Comparison of ENCODE assay signal across 19 cellular contexts in genomic region chrX:72475952-72476668, GRCh38.
DNase-seq lines count a peak whose midpoint lies in the region; ATAC-seq, FAIRE-seq and TF ChIP-seq lines count a peak whose summit lies in the region.
"Had no signal": no experiment of that assay in that cellular context is flagged by ENCODE, and none has a peak within 500 bp of the region (broad histone marks: within the 10 kb centered on the region; RNA-seq: fewer than 3 reads in every experiment).

No MANE protein-coding gene starts in this region.

- H3K36me3 ChIP-seq in astrocyte (ENCODE audit: insufficient read depth, low read length) (no peaks in the 10 kb centered on the region), psoas muscle (ENCODE audit: insufficient read depth in 1 of 2, low read depth in 1 of 2) (no peaks in the 10 kb centered on the region), vagina (no peaks in the 10 kb centered on the region), spleen (peaks cover 0 to 35% (median 0%) of the 10 kb centered on the region in 6 donors)
- H3K36me3 ChIP-seq: HAP-1 had no signal

- TF ChIP-seq CTCF in astrocyte (IDR thresholded peaks at IDR 0.05; ENCODE audit: insufficient read depth, low read depth, low read length) = no peak
- no peak for TF ChIP-seq CTCF in psoas muscle (IDR thresholded peaks at IDR 0.05)
- TF ChIP-seq CTCF in vagina (IDR thresholded peaks at IDR 0.05) = no peak
- no peak for TF ChIP-seq CTCF in spleen (IDR thresholded peaks at IDR 0.05 in 8 of 11, conservative IDR thresholded peaks at IDR 0.05 in 3 of 11)

- intact Hi-C loops in psoas muscle (cut with DNase I) = no loop called here
- intact Hi-C loops in vagina (cut with DNase I) = no loop called here
- intact Hi-C loops in spleen (cut with DNase I; ENCODE audit: low total_unique reads) = no loop called here

- DNase-seq in GM12892 (ENCODE audit: insufficient read length) (no peak), astrocyte (ENCODE audit: low read depth) (peak; percentile 31), fibroblast of gingiva (ENCODE audit: low read depth) (peak; percentile 1), psoas muscle (no peak), vagina (ENCODE audit: extremely low spot score in 2 of 2) (no peak), LoVo (ENCODE audit: low spot score) (no peak), spleen (no peak)
- DNase-seq: ACHN, AML-193, COR-L47, DMS153, EL, NCI-H1436 treated with DMSO at 0.1 percent for 48 hours, NCI-H2081 treated with DMSO at 0.1 percent for 48 hours, NCI-H2227 treated with DMSO at 0.1 percent for 48 hours, NCI-H524 treated with DMSO at 0.1 percent for 48 hours had no signal

- H3K9me3 ChIP-seq in astrocyte (ENCODE audit: insufficient read depth, low read depth, low read length) (no peaks in the 10 kb centered on the region), psoas muscle (no peaks in the 10 kb centered on the region), vagina (no peaks in the 10 kb centered on the region), spleen (no peaks in the 10 kb centered on the region)
- H3K9me3 ChIP-seq: HAP-1 had no signal

- no peak overlapping the region for H2AFZ ChIP-seq in astrocyte (ENCODE audit: low read depth, low read length)

- no peak overlapping the region for H3K27ac Mint-ChIP-seq in astrocyte (ENCODE audit: unreplicated experiment)

- H3K36me3 Mint-ChIP-seq in astrocyte (ENCODE audit: low read depth, unreplicated experiment) = peaks cover 2% of the 10 kb centered on the region

- H3K4me1 Mint-ChIP-seq in astrocyte (ENCODE audit: low read depth, unreplicated experiment) = no peaks in the 10 kb centered on the region

- H3K27ac ChIP-seq in astrocyte (ENCODE audit: low read depth, low read length) = no peak overlapping the region
- peak overlapping the region; percentile 47 for H3K27ac ChIP-seq in psoas muscle
- no peak overlapping the region for H3K27ac ChIP-seq in vagina
- H3K27ac ChIP-seq in spleen = no peak overlapping the region

- H3K9ac ChIP-seq in astrocyte (ENCODE audit: low read length) = no peak overlapping the region

- FAIRE-seq in GM12892 (lab: Jason Lieb, UNC) (peak; percentile 36), astrocyte (lab: Jason Lieb, UNC) (peak; percentile 73)

- ATAC-seq in psoas muscle (peak; percentile 71 to 90 (median 81)), HG03039 (IDR thresholded peaks at IDR 0.05; ENCODE audit: unreplicated experiment) (no peak)
- ATAC-seq: Right ventricle myocardium inferior had no signal

- WGBS in psoas muscle, 3 donors = 50 to 58% (median 51%) methylated on average over 6 of the region's 6 CpGs
- 80 to 99% (median 94%) methylated on average over 6 of the region's 6 CpGs for WGBS in spleen, 5 donors

- H3K27me3 Mint-ChIP-seq in astrocyte (ENCODE audit: low read depth, unreplicated experiment) = no peaks in the 10 kb centered on the region

- TF ChIP-seq POLR2A in GM12892 (IDR thresholded peaks at IDR 0.05; ENCODE audit: low read depth, low read length) (no peak), vagina (IDR thresholded peaks at IDR 0.05) (no peak), spleen (IDR thresholded peaks at IDR 0.05) (no peak)

- H3K4me1 ChIP-seq in astrocyte (ENCODE audit: insufficient read depth, low read length) (no peaks in the 10 kb centered on the region), psoas muscle (peaks cover 10% of the 10 kb centered on the region), vagina (no peaks in the 10 kb centered on the region), spleen (no peaks in the 10 kb centered on the region)

- no peaks in the 10 kb centered on the region for H3K79me2 ChIP-seq in astrocyte (ENCODE audit: insufficient read depth, low read length)

- no peak overlapping the region for H3K4me2 ChIP-seq in astrocyte (ENCODE audit: low read length)

- H4K20me1 ChIP-seq in astrocyte (ENCODE audit: insufficient read depth, low read length) = no peaks in the 10 kb centered on the region

- no peak overlapping the region for H3K4me3 Mint-ChIP-seq in astrocyte (ENCODE audit: unreplicated experiment)

- H3K4me3 ChIP-seq in astrocyte (ENCODE audit: insufficient read depth, low read depth, low read length) = no peak overlapping the region
- H3K4me3 ChIP-seq in psoas muscle = no peak overlapping the region
- H3K4me3 ChIP-seq in vagina = no peak overlapping the region
- H3K4me3 ChIP-seq in spleen = no peak overlapping the region
- H3K4me3 ChIP-seq: HAP-1 had no signal

- no peaks in the 10 kb centered on the region for H3K9me3 Mint-ChIP-seq in astrocyte (ENCODE audit: unreplicated experiment)

- H3K27me3 ChIP-seq in astrocyte (ENCODE audit: insufficient read depth, low read length) (no peaks in the 10 kb centered on the region), psoas muscle (ENCODE audit: insufficient read depth in 3 of 3, low read length in 2 of 3) (peaks cover 0 to 8% (median 0%) of the 10 kb centered on the region in 3 donors), vagina (no peaks in the 10 kb centered on the region), spleen (replicated peaks in 1 of 7) (no peaks in the 10 kb centered on the region)

Comparison
In these comparisons a context has a peak if more than half of its experiments do, and no peak if none do; other contexts are left out.
1. DNase-seq: peak in astrocyte (single experiment) and fibroblast of gingiva (single experiment); none in GM12892 (single experiment), psoas muscle (0 of 2), vagina (0 of 2), LoVo (single experiment) and spleen (single experiment).